In the genomic region with DNA sequence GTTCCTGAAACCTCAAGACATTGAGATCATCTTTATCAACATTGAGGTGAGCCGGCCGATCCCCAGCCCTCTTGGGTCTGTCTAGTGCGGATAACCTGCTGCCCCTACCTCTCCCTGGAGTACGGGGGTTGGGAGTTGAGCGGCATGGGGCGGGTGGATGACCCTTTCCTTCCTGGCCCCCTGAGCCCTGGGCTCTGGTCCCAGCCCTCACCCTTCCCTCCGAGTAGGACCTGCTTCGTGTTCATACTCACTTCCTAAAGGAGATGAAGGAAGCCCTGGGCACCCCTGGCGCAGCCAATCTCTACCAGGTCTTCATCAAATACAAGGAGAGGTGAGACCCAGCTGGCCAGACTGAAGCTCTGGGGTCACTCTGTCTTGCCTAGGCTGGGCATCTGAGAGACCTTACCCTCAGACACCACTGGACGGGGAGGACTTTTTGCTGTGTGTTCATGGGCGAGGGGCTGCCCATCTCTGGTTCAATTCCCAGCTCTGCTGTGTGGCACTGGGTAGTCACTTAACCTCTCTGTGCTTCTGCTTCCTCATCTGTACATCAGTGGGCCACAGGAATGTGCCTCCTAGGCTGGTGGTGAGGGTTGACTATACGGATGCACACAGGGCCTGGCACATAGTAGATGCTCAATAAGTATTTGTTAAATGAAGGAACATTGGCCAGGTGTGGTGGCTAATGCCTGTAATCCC, we compare ENCODE assay signal across 1 cellular context.
TF ChIP-seq lines count a peak whose summit lies in the region.

No MANE protein-coding gene starts in this region.

TF ChIP-seq in HepG2, 621 proteins besides CTCF, POLR2A, EP300 and RAD21:
- TF ChIP-seq ZNF768 (CRISPR knock-in tag; IDR thresholded peaks at IDR 0.05): peak; percentile 95
- TF ChIP-seq, protein P1, sequence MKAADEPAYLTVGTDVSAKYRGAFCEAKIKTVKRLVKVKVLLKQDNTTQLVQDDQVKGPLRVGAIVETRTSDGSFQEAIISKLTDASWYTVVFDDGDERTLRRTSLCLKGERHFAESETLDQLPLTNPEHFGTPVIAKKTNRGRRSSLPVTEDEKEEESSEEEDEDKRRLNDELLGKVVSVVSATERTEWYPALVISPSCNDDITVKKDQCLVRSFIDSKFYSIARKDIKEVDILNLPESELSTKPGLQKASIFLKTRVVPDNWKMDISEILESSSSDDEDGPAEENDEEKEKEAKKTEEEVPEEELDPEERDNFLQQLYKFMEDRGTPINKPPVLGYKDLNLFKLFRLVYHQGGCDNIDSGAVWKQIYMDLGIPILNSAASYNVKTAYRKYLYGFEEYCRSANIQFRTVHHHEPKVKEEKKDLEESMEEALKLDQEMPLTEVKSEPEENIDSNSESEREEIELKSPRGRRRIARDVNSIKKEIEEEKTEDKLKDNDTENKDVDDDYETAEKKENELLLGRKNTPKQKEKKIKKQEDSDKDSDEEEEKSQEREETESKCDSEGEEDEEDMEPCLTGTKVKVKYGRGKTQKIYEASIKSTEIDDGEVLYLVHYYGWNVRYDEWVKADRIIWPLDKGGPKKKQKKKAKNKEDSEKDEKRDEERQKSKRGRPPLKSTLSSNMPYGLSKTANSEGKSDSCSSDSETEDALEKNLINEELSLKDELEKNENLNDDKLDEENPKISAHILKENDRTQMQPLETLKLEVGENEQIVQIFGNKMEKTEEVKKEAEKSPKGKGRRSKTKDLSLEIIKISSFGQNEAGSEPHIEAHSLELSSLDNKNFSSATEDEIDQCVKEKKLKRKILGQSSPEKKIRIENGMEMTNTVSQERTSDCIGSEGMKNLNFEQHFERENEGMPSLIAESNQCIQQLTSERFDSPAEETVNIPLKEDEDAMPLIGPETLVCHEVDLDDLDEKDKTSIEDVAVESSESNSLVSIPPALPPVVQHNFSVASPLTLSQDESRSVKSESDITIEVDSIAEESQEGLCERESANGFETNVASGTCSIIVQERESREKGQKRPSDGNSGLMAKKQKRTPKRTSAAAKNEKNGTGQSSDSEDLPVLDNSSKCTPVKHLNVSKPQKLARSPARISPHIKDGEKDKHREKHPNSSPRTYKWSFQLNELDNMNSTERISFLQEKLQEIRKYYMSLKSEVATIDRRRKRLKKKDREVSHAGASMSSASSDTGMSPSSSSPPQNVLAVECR (CRISPR knock-in tag; IDR thresholded peaks at IDR 0.05; ENCODE audit: borderline replicate concordance): no peak
